ENCODE assay signal across 11 cellular contexts in genomic region chr14:31283568-31284252, GRCh38.
DNase-seq lines count a peak whose midpoint lies in the region; ATAC-seq lines count a peak whose summit lies in the region.
"Had no signal": no experiment of that assay in that cellular context is flagged by ENCODE, and none has a peak within 500 bp of the region (broad histone marks: within the 10 kb centered on the region; RNA-seq: fewer than 3 reads in every experiment).

No MANE protein-coding gene starts in this region.

- ATAC-seq in stimulated activated naive CD8-positive, alpha-beta T cell treated with anti-CD3 and anti-CD28 coated beads, Interleukin-15, amount 100 ng/mL, for 72 hours = peak; percentile 48
- ATAC-seq in stimulated activated naive CD8-positive, alpha-beta T cell treated with anti-CD3 and anti-CD28 coated beads, Interleukin-15, Interleukin-2, amounts not matched to agents 100 U/mL and 50 U/mL, for 24 hours = no peak
- peak; percentile 73 for ATAC-seq in HG03354 (IDR thresholded peaks at IDR 0.05; ENCODE audit: poor library complexity, severe bottlenecking, unreplicated experiment)
- peak; percentile 79 for ATAC-seq in activated T-helper 17 cell treated with anti-CD3 and anti-CD28 coated beads, Interleukin-2, amount 50 U/mL, for 72 hours (replicated peaks)
- no peak for ATAC-seq in HG02970 (IDR thresholded peaks at IDR 0.05; ENCODE audit: low FRiP score, unreplicated experiment)
- ATAC-seq: stimulated activated memory B cell treated with anti-CD40 and anti-IgM and Interleukin-4, amounts not matched to agents 10 μg/mL and 1 μg/mL and 100 μg/mL, for 72 hours had no signal

- no peak for DNase-seq in stimulated activated naive CD8-positive, alpha-beta T cell treated with anti-CD3 and anti-CD28 coated beads, Interleukin-15, amount 100 ng/mL, for 72 hours
- no peak for DNase-seq in stimulated activated naive CD8-positive, alpha-beta T cell treated with anti-CD3 and anti-CD28 coated beads, Interleukin-15, Interleukin-2, amounts not matched to agents 100 U/mL and 50 U/mL, for 24 hours
- no peak for DNase-seq in AG20443 (ENCODE audit: low spot score)
- no peak for DNase-seq in middle frontal gyrus (ENCODE audit: extremely low spot score, low spot score)
- no peak for DNase-seq in NCI-H2196 (lab: John Stamatoyannopoulos, UW; ENCODE audit: unreplicated experiment)
- DNase-seq: NCI-H1092 treated with DMSO at 0.1 percent for 48 hours had no signal

- no peak overlapping the region for H3K27ac Mint-ChIP-seq in stimulated activated naive CD8-positive, alpha-beta T cell treated with anti-CD3 and anti-CD28 coated beads, Interleukin-15, amount 100 ng/mL, for 72 hours
- no peak overlapping the region for H3K27ac Mint-ChIP-seq in activated T-helper 17 cell treated with anti-CD3 and anti-CD28 coated beads, Interleukin-2, amount 50 U/mL, for 72 hours
- H3K27ac Mint-ChIP-seq: stimulated activated memory B cell treated with anti-CD40 and anti-IgM and Interleukin-4, amounts not matched to agents 10 μg/mL and 1 μg/mL and 100 μg/mL, for 72 hours had no signal

- no peaks in the 10 kb centered on the region for H3K36me3 Mint-ChIP-seq in activated T-helper 17 cell treated with anti-CD3 and anti-CD28 coated beads, Interleukin-2, amount 50 U/mL, for 72 hours (ENCODE audit: low read depth)
- H3K36me3 Mint-ChIP-seq: brain had no signal

- no peak overlapping the region for H3K4me3 Mint-ChIP-seq in stimulated activated naive CD8-positive, alpha-beta T cell treated with anti-CD3 and anti-CD28 coated beads, Interleukin-15, amount 100 ng/mL, for 72 hours
- H3K4me3 Mint-ChIP-seq in activated T-helper 17 cell treated with anti-CD3 and anti-CD28 coated beads, Interleukin-2, amount 50 U/mL, for 72 hours = no peak overlapping the region
- H3K4me3 Mint-ChIP-seq: brain; stimulated activated memory B cell treated with anti-CD40 and anti-IgM and Interleukin-4, amounts not matched to agents 10 μg/mL and 1 μg/mL and 100 μg/mL, for 72 hours had no signal

- no peaks in the 10 kb centered on the region for H3K27me3 Mint-ChIP-seq in stimulated activated naive CD8-positive, alpha-beta T cell treated with anti-CD3 and anti-CD28 coated beads, Interleukin-15, amount 100 ng/mL, for 72 hours
- no peaks in the 10 kb centered on the region for H3K27me3 Mint-ChIP-seq in activated T-helper 17 cell treated with anti-CD3 and anti-CD28 coated beads, Interleukin-2, amount 50 U/mL, for 72 hours
- H3K27me3 Mint-ChIP-seq: stimulated activated memory B cell treated with anti-CD40 and anti-IgM and Interleukin-4, amounts not matched to agents 10 μg/mL and 1 μg/mL and 100 μg/mL, for 72 hours had no signal

- peaks cover 6% of the 10 kb centered on the region for H3K4me1 Mint-ChIP-seq in stimulated activated naive CD8-positive, alpha-beta T cell treated with anti-CD3 and anti-CD28 coated beads, Interleukin-15, amount 100 ng/mL, for 72 hours
- no peaks in the 10 kb centered on the region for H3K4me1 Mint-ChIP-seq in activated T-helper 17 cell treated with anti-CD3 and anti-CD28 coated beads, Interleukin-2, amount 50 U/mL, for 72 hours
- H3K4me1 Mint-ChIP-seq: brain; stimulated activated memory B cell treated with anti-CD40 and anti-IgM and Interleukin-4, amounts not matched to agents 10 μg/mL and 1 μg/mL and 100 μg/mL, for 72 hours had no signal

- H3K9me3 Mint-ChIP-seq in stimulated activated naive CD8-positive, alpha-beta T cell treated with anti-CD3 and anti-CD28 coated beads, Interleukin-15, amount 100 ng/mL, for 72 hours = peaks cover 0 to 12% of the 10 kb centered on the region in 2 donors
- H3K9me3 Mint-ChIP-seq in activated T-helper 17 cell treated with anti-CD3 and anti-CD28 coated beads, Interleukin-2, amount 50 U/mL, for 72 hours = peaks cover 5% of the 10 kb centered on the region

Comparison
In these comparisons a context has a peak if more than half of its experiments do, and no peak if none do; other contexts are left out.
1. ATAC-seq: peak in stimulated activated naive CD8-positive, alpha-beta T cell treated with anti-CD3 and anti-CD28 coated beads, Interleukin-15, amount 100 ng/mL, for 72 hours (single experiment), HG03354 (single experiment) and activated T-helper 17 cell treated with anti-CD3 and anti-CD28 coated beads, Interleukin-2, amount 50 U/mL, for 72 hours (single experiment); none in stimulated activated naive CD8-positive, alpha-beta T cell treated with anti-CD3 and anti-CD28 coated beads, Interleukin-15, Interleukin-2, amounts not matched to agents 100 U/mL and 50 U/mL, for 24 hours (single experiment) and HG02970 (single experiment).